Comparison of ENCODE assay signal across 18 cellular contexts in the genomic region with DNA sequence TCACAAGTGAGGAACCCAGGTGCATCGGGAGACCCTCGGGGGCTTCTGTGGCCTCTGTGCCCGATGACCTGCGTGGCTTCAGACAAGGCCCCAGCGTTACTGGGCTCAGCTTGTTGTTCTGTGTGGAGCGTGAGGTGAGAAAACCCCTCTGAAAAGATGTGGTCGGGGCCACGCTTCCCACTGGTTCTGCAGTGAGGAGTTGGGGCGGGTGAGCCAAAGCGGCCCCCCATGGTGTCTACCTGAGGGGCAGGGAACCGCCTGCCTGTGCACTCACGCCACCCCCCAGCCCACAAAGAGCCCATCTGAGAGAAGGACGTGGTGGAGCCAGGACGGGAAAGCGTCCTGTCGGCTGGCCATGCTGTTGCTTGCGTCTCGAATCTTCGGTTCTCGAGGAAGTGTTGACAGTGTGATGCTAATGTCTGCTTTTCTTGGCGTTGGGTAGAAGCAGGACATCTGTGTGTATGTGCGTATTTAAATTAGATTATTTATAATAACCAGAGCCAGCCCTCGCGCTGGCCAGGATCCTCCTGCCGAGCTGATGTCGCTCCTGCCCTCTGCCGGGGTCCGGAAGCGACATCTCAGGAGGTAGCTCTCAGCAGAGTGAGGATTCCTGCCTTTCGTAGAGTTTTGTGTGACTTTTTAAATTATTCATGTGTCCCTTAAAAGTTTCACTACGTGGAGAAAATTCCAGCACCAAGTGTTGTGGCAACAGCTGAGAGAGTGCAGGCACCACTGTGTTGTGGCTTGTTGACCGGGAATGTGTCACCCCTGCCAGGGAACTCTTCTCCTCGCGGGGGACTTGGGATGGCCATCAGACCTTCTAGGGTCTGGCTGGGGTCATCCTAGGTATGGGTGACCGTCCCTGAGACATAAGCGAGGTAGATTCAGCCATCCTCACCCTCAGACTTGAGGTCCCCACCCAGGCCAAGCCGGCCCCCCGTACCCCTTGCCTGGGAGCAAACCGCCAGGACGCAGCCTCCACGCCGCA. TPM values are rescaled to one million over a fixed set of nuclear protein-coding genes. Genes with fewer than 3 reads are reported as not detected.
DNase-seq lines count a peak whose midpoint lies in the region; ATAC-seq, FAIRE-seq and TF ChIP-seq lines count a peak whose summit lies in the region.
"Had no signal": no experiment of that assay in that cellular context is flagged by ENCODE, and none has a peak within 500 bp of the region (broad histone marks: within the 10 kb centered on the region; RNA-seq: fewer than 3 reads in every experiment).

No MANE protein-coding gene starts in this region.

- DNase-seq in heart right ventricle (no peak), cardiac septum (ENCODE audit: low spot score) (no peak), WTC11 (ENCODE audit: low spot score) (no peak), myocyte (ENCODE audit: low read depth) (peak; percentile 69), GM19238 (ENCODE audit: insufficient read length, low spot score) (no peak), urothelium cell line (ENCODE audit: low spot score) (no peak)
- DNase-seq: Caco-2; CD4-positive, alpha-beta T cell; GDM1; GOT3; NCI-H1436; NCI-H2029 treated with DMSO at 0.1 percent for 48 hours; NCI-H526 had no signal

- peak in 6 of 8 donors; percentile 18 to 48 (median 30) for ATAC-seq in heart right ventricle
- no peak for ATAC-seq in WTC11
- no peak for ATAC-seq in activated CD4-positive, CD25-positive, alpha-beta regulatory T cell treated with anti-CD3 and anti-CD28 coated beads, Interleukin-2, amount 50 U/mL, for 24 hours
- ATAC-seq: Panc1 had no signal

- no peaks in the 10 kb centered on the region for H3K9me3 Mint-ChIP-seq in WTC11
- H3K9me3 Mint-ChIP-seq: CD4-positive, alpha-beta T cell had no signal

- peak overlapping the region; percentile 68 for H3K27ac Mint-ChIP-seq in WTC11
- H3K27ac Mint-ChIP-seq: CD4-positive, alpha-beta T cell had no signal

- no peak overlapping the region for H3K4me3 ChIP-seq in heart right ventricle
- H3K4me3 ChIP-seq in HEK293 (ENCODE audit: low read depth, low read length) = no peak overlapping the region
- H3K4me3 ChIP-seq: SK-N-MC had no signal

- FAIRE-seq in urothelium cell line (lab: Jason Lieb, UNC) = no peak

- H3K4me1 Mint-ChIP-seq in WTC11 = no peaks in the 10 kb centered on the region

- no peak overlapping the region for H3K4me3 Mint-ChIP-seq in WTC11
- H3K4me3 Mint-ChIP-seq: CD4-positive, alpha-beta T cell had no signal

- intact Hi-C loops in heart right ventricle (cut with DNase I) (no loop called here), cardiac septum (cut with DNase I) (no loop called here)

- H3K36me3 ChIP-seq in heart right ventricle (peaks cover 0 to 91% (median 25%) of the 10 kb centered on the region in 9 donors), HEK293 (ENCODE audit: control insufficient read depth in 2 of 2, insufficient read depth in 1 of 2, low read length in 2 of 2) (peaks cover 11 to 93% of the 10 kb centered on the region in 2 experiments; a peak in 2 of 3 replicates)

- 66 to 76% methylated on average over 42 of the region's 42 CpGs for WGBS in heart right ventricle, 2 donors

- POLR2A ChIA-PET in HEK293 (lab: Yijun Ruan, JAX) = interaction anchor here (0.5 to 0.6 kb wide), 2 partner anchors 25 to 87 kb away, joined by 3 read pairs; no protein-coding TSS in a partner anchor
- POLR2A ChIA-PET in WTC11 (lab: Charles Lee) = interaction anchor here (0.6 kb wide), 1 partner anchor 29 kb away, joined by 3 read pairs; no protein-coding TSS in a partner anchor

- peaks cover 13% of the 10 kb centered on the region for H3K36me3 Mint-ChIP-seq in WTC11

- TF ChIP-seq CTCF in heart right ventricle (IDR thresholded peaks at IDR 0.05) = peak in 4 of 9 donors; percentile 5 to 41 (median 36)
- TF ChIP-seq CTCF in HEK293 (tag by site-specific recombination; IDR thresholded peaks at IDR 0.05) = no peak
- TF ChIP-seq CTCF in WTC11 (IDR thresholded peaks at IDR 0.05) = no peak

- no peaks in the 10 kb centered on the region for H3K27me3 Mint-ChIP-seq in WTC11 (ENCODE audit: low read depth)
- H3K27me3 Mint-ChIP-seq: CD4-positive, alpha-beta T cell had no signal

- no peaks in the 10 kb centered on the region for H3K9me3 ChIP-seq in heart right ventricle
- no peaks in the 10 kb centered on the region for H3K9me3 ChIP-seq in HEK293 (ENCODE audit: control insufficient read depth, insufficient read depth, low read depth, low read length)
- H3K9me3 ChIP-seq: Caco-2 had no signal

- peak overlapping the region in 1 of 10 donors; percentile 28 for H3K27ac ChIP-seq in heart right ventricle
- no peak overlapping the region for H3K27ac ChIP-seq in HEK293 (ENCODE audit: extremely low read depth, low read depth, low read length)
- H3K27ac ChIP-seq: KMS-11, SK-N-MC had no signal

- CTCF ChIA-PET in HEK293 (lab: Yijun Ruan, JAX) (interaction anchor here (0.7 kb wide), 1 partner anchor 10 kb away, joined by 3 read pairs; no protein-coding TSS in a partner anchor), WTC11 (lab: Charles Lee) (interaction anchor here (2.0 kb wide), 1 partner anchor 12 kb away, joined by 5 read pairs; no protein-coding TSS in a partner anchor)

- no peaks in the 10 kb centered on the region for H3K27me3 ChIP-seq in heart right ventricle

- H3K4me1 ChIP-seq in heart right ventricle (peaks cover 0 to 13% (median 0%) of the 10 kb centered on the region in 9 donors), HEK293 (ENCODE audit: control insufficient read depth, insufficient read depth, low read length) (no peaks in the 10 kb centered on the region)
- H3K4me1 ChIP-seq: Caco-2 had no signal

TF ChIP-seq in HEK293, 187 proteins besides CTCF, POLR2A, EP300 and RAD21:
- TF ChIP-seq, protein P1, sequence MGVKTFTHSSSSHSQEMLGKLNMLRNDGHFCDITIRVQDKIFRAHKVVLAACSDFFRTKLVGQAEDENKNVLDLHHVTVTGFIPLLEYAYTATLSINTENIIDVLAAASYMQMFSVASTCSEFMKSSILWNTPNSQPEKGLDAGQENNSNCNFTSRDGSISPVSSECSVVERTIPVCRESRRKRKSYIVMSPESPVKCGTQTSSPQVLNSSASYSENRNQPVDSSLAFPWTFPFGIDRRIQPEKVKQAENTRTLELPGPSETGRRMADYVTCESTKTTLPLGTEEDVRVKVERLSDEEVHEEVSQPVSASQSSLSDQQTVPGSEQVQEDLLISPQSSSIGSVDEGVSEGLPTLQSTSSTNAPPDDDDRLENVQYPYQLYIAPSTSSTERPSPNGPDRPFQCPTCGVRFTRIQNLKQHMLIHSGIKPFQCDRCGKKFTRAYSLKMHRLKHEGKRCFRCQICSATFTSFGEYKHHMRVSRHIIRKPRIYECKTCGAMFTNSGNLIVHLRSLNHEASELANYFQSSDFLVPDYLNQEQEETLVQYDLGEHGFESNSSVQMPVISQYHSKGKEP (tag by site-specific recombination; IDR thresholded peaks at IDR 0.05) = no peak
- 0 out of 2 replicates have a peak, but pooled peaks have one; percentile 24 for TF ChIP-seq GLIS2 (tag by site-specific recombination; IDR thresholded peaks at IDR 0.05)

TF ChIP-seq in WTC11, 78 proteins besides CTCF, POLR2A, EP300 and RAD21 (continues in another document):
- TF ChIP-seq FOXP1 (CRISPR knock-in tag; IDR thresholded peaks at IDR 0.05; ENCODE audit: borderline replicate concordance) (no peak), NR2C2 (CRISPR knock-in tag; IDR thresholded peaks at IDR 0.05) (no peak), CREB1 (CRISPR knock-in tag; IDR thresholded peaks at IDR 0.05) (no peak), GRHL2 (CRISPR knock-in tag; IDR thresholded peaks at IDR 0.05; ENCODE audit: insufficient replicate concordance, severe bottlenecking) (no peak), TEAD4 (CRISPR knock-in tag; IDR thresholded peaks at IDR 0.05) (no peak), IRF2 (CRISPR knock-in tag; IDR thresholded peaks at IDR 0.05; ENCODE audit: borderline replicate concordance, low read depth) (no peak)
- TF ChIP-seq, protein P2, sequence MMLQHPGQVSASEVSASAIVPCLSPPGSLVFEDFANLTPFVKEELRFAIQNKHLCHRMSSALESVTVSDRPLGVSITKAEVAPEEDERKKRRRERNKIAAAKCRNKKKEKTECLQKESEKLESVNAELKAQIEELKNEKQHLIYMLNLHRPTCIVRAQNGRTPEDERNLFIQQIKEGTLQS (CRISPR knock-in tag; conservative IDR thresholded peaks at IDR 0.05) = no peak
- TF ChIP-seq, protein P3, sequence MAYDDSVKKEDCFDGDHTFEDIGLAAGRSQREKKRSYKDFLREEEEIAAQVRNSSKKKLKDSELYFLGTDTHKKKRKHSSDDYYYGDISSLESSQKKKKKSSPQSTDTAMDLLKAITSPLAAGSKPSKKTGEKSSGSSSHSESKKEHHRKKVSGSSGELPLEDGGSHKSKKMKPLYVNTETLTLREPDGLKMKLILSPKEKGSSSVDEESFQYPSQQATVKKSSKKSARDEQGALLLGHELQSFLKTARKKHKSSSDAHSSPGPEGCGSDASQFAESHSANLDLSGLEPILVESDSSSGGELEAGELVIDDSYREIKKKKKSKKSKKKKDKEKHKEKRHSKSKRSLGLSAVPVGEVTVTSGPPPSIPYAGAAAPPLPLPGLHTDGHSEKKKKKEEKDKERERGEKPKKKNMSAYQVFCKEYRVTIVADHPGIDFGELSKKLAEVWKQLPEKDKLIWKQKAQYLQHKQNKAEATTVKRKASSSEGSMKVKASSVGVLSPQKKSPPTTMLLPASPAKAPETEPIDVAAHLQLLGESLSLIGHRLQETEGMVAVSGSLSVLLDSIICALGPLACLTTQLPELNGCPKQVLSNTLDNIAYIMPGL (CRISPR knock-in tag; IDR thresholded peaks at IDR 0.05) = no peak
- TF ChIP-seq, protein P4, sequence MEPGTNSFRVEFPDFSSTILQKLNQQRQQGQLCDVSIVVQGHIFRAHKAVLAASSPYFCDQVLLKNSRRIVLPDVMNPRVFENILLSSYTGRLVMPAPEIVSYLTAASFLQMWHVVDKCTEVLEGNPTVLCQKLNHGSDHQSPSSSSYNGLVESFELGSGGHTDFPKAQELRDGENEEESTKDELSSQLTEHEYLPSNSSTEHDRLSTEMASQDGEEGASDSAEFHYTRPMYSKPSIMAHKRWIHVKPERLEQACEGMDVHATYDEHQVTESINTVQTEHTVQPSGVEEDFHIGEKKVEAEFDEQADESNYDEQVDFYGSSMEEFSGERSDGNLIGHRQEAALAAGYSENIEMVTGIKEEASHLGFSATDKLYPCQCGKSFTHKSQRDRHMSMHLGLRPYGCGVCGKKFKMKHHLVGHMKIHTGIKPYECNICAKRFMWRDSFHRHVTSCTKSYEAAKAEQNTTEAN (CRISPR knock-in tag; IDR thresholded peaks at IDR 0.05) = no peak

RNA-seq across cellular contexts. Expression of a gene that starts 15.3 kb away (rescaled TPM):
- total RNA-seq in heart right ventricle (10 to 100 TPM; 13.3 to 26.0 (median 18.3) TPM), cardiac septum (19.0 TPM), WTC11 (2021) (25.9 to 30.4 TPM (median 26.7 TPM) in 3 replicates), myocyte (7.1 and 9.7 TPM in 2 replicates)
- polyA plus RNA-seq in heart right ventricle = 10 to 100 TPM; 10.7 to 13.7 TPM
- 7.8 TPM for polyA plus RNA-seq in myocyte (2012)

RNA-seq across cellular contexts. Expression of a gene that starts 47.5 kb away (rescaled TPM):
- total RNA-seq in heart right ventricle (10 to 100 TPM in 1 of 10 donors, 1 to 10 TPM in 9; 1.9 to 12.1 (median 3.0) TPM), cardiac septum (3.0 TPM), WTC11 (2021) (17.9 to 23.1 TPM (median 20.2 TPM) in 3 replicates), myocyte (7.0 and 7.4 TPM in 2 replicates)
- 1 to 10 TPM; 1.0 to 2.7 TPM for polyA plus RNA-seq in heart right ventricle
- 8.0 TPM for polyA plus RNA-seq in myocyte (2012)

Comparison
In these comparisons a context has a peak if more than half of its experiments do, and no peak if none do; other contexts are left out.
1. ATAC-seq: peak in heart right ventricle (6 of 8); none in WTC11 (single experiment) and activated CD4-positive, CD25-positive, alpha-beta regulatory T cell treated with anti-CD3 and anti-CD28 coated beads, Interleukin-2, amount 50 U/mL, for 24 hours (0 of 2).